1 cellular context compared by ENCODE assay signal in genomic region chr6:28978137-28978491, GRCh38.
TF ChIP-seq lines count a peak whose summit lies in the region.

No MANE protein-coding gene starts in this region.

TF ChIP-seq in HepG2, 621 proteins besides CTCF, POLR2A, EP300 and RAD21:
- TF ChIP-seq ZNF687 (CRISPR knock-in tag; IDR thresholded peaks at IDR 0.05): no peak
- TF ChIP-seq FOXP4 (CRISPR knock-in tag; IDR thresholded peaks at IDR 0.05): no peak
- no peak for TF ChIP-seq GFI1 (CRISPR knock-in tag; IDR thresholded peaks at IDR 0.05; ENCODE audit: borderline replicate concordance)
- no peak for TF ChIP-seq PHF8 (CRISPR knock-in tag; IDR thresholded peaks at IDR 0.05)
- TF ChIP-seq FIP1L1 (IDR thresholded peaks at IDR 0.05; ENCODE audit: borderline replicate concordance, insufficient read depth, low read depth, low read length): no peak
- TF ChIP-seq SYNCRIP (IDR thresholded peaks at IDR 0.05; ENCODE audit: insufficient read depth, low read depth, low read length): no peak
- no peak for TF ChIP-seq SIN3B (IDR thresholded peaks at IDR 0.05; ENCODE audit: low read length)
- no peak for TF ChIP-seq NR0B2 (CRISPR knock-in tag; IDR thresholded peaks at IDR 0.05)
- no peak for TF ChIP-seq ATF7-NPFF (CRISPR knock-in tag; IDR thresholded peaks at IDR 0.05; ENCODE audit: low read depth)
- TF ChIP-seq NONO (IDR thresholded peaks at IDR 0.05): no peak
- TF ChIP-seq NONO (CRISPR knock-in tag; conservative IDR thresholded peaks at IDR 0.05): no peak
- no peak for TF ChIP-seq ZFP1 (CRISPR knock-in tag; IDR thresholded peaks at IDR 0.05)
- TF ChIP-seq ZNF558 (CRISPR knock-in tag; IDR thresholded peaks at IDR 0.05; ENCODE audit: borderline replicate concordance): no peak
